Comparison of ENCODE assay signal across 1 cellular context in genomic region chr15:55289011-55289572, GRCh38.
TF ChIP-seq lines count a peak whose summit lies in the region.

No MANE protein-coding gene starts in this region.

TF ChIP-seq in GM12878, 131 proteins besides CTCF, POLR2A, EP300 and RAD21 (continued from another document and continues in another):
- TF ChIP-seq, protein P1, sequence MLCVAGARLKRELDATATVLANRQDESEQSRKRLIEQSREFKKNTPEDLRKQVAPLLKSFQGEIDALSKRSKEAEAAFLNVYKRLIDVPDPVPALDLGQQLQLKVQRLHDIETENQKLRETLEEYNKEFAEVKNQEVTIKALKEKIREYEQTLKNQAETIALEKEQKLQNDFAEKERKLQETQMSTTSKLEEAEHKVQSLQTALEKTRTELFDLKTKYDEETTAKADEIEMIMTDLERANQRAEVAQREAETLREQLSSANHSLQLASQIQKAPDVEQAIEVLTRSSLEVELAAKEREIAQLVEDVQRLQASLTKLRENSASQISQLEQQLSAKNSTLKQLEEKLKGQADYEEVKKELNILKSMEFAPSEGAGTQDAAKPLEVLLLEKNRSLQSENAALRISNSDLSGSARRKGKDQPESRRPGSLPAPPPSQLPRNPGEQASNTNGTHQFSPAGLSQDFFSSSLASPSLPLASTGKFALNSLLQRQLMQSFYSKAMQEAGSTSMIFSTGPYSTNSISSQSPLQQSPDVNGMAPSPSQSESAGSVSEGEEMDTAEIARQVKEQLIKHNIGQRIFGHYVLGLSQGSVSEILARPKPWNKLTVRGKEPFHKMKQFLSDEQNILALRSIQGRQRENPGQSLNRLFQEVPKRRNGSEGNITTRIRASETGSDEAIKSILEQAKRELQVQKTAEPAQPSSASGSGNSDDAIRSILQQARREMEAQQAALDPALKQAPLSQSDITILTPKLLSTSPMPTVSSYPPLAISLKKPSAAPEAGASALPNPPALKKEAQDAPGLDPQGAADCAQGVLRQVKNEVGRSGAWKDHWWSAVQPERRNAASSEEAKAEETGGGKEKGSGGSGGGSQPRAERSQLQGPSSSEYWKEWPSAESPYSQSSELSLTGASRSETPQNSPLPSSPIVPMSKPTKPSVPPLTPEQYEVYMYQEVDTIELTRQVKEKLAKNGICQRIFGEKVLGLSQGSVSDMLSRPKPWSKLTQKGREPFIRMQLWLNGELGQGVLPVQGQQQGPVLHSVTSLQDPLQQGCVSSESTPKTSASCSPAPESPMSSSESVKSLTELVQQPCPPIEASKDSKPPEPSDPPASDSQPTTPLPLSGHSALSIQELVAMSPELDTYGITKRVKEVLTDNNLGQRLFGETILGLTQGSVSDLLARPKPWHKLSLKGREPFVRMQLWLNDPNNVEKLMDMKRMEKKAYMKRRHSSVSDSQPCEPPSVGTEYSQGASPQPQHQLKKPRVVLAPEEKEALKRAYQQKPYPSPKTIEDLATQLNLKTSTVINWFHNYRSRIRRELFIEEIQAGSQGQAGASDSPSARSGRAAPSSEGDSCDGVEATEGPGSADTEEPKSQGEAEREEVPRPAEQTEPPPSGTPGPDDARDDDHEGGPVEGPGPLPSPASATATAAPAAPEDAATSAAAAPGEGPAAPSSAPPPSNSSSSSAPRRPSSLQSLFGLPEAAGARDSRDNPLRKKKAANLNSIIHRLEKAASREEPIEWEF (IDR thresholded peaks at IDR 0.05; ENCODE audit: insufficient replicate concordance, low read depth, low read length) = no peak
- TF ChIP-seq ZBTB33 (IDR thresholded peaks at IDR 0.05) (no peak), IRF3 (IDR thresholded peaks at IDR 0.05) (no peak), DPF2 (IDR thresholded peaks at IDR 0.05) (no peak), EGR1 (IDR thresholded peaks at IDR 0.05; ENCODE audit: borderline replicate concordance in 1 of 2, low read depth in 2 of 2, low read length in 2 of 2) (0 out of 3 replicates have a peak, but pooled peaks of 1 of the 2 experiments have one; percentile 5), FOS (IDR thresholded peaks at IDR 0.05; ENCODE audit: borderline replicate concordance, extremely low read depth, insufficient read length) (no peak), KLF5 (IDR thresholded peaks at IDR 0.05; ENCODE audit: partially characterized antibody) (no peak), BACH1 (IDR thresholded peaks at IDR 0.05; ENCODE audit: borderline replicate concordance) (no peak), RUNX3 (IDR thresholded peaks at IDR 0.05; ENCODE audit: low read length) (no peak), ZBTB11 (CRISPR knock-in tag; IDR thresholded peaks at IDR 0.05) (no peak), NR2C2 (IDR thresholded peaks at IDR 0.05; ENCODE audit: borderline replicate concordance, control insufficient read depth, insufficient read length, low read depth) (no peak), HDGF (IDR thresholded peaks at IDR 0.05) (peak; percentile 40; the same call in 1 of the 2 replicates), ESRRA (IDR thresholded peaks at IDR 0.05; ENCODE audit: low read length) (no peak), EED (IDR thresholded peaks at IDR 0.05; ENCODE audit: low read depth) (peak; percentile 10; the same call in 1 of the 2 replicates), ZNF24 (IDR thresholded peaks at IDR 0.05) (no peak), SMAD5 (IDR thresholded peaks at IDR 0.05; ENCODE audit: low read depth) (0 out of 2 replicates have a peak, but pooled peaks have one; percentile 27), CBX3 (IDR thresholded peaks at IDR 0.05; ENCODE audit: borderline replicate concordance, low read depth) (no peak), NFIC (IDR thresholded peaks at IDR 0.05; ENCODE audit: low read depth, low read length) (no peak), CHD2 (IDR thresholded peaks at IDR 0.05; ENCODE audit: borderline replicate concordance, low read depth, low read length) (no peak), FOXM1 (IDR thresholded peaks at IDR 0.05; ENCODE audit: low read depth, low read length) (no peak), PBX3 (IDR thresholded peaks at IDR 0.05; ENCODE audit: insufficient replicate concordance, low read depth, low read length) (no peak), MEF2B (IDR thresholded peaks at IDR 0.05; ENCODE audit: partially characterized antibody, poor library complexity, severe bottlenecking) (no peak)
- TF ChIP-seq, protein P2, sequence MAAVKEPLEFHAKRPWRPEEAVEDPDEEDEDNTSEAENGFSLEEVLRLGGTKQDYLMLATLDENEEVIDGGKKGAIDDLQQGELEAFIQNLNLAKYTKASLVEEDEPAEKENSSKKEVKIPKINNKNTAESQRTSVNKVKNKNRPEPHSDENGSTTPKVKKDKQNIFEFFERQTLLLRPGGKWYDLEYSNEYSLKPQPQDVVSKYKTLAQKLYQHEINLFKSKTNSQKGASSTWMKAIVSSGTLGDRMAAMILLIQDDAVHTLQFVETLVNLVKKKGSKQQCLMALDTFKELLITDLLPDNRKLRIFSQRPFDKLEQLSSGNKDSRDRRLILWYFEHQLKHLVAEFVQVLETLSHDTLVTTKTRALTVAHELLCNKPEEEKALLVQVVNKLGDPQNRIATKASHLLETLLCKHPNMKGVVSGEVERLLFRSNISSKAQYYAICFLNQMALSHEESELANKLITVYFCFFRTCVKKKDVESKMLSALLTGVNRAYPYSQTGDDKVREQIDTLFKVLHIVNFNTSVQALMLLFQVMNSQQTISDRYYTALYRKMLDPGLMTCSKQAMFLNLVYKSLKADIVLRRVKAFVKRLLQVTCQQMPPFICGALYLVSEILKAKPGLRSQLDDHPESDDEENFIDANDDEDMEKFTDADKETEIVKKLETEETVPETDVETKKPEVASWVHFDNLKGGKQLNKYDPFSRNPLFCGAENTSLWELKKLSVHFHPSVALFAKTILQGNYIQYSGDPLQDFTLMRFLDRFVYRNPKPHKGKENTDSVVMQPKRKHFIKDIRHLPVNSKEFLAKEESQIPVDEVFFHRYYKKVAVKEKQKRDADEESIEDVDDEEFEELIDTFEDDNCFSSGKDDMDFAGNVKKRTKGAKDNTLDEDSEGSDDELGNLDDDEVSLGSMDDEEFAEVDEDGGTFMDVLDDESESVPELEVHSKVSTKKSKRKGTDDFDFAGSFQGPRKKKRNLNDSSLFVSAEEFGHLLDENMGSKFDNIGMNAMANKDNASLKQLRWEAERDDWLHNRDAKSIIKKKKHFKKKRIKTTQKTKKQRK (IDR thresholded peaks at IDR 0.05; ENCODE audit: low read depth, low read length) = no peak
- TF ChIP-seq, protein P3, sequence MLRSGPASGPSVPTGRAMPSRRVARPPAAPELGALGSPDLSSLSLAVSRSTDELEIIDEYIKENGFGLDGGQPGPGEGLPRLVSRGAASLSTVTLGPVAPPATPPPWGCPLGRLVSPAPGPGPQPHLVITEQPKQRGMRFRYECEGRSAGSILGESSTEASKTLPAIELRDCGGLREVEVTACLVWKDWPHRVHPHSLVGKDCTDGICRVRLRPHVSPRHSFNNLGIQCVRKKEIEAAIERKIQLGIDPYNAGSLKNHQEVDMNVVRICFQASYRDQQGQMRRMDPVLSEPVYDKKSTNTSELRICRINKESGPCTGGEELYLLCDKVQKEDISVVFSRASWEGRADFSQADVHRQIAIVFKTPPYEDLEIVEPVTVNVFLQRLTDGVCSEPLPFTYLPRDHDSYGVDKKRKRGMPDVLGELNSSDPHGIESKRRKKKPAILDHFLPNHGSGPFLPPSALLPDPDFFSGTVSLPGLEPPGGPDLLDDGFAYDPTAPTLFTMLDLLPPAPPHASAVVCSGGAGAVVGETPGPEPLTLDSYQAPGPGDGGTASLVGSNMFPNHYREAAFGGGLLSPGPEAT (IDR thresholded peaks at IDR 0.05; ENCODE audit: low read depth) = no peak
- TF ChIP-seq, protein P4, sequence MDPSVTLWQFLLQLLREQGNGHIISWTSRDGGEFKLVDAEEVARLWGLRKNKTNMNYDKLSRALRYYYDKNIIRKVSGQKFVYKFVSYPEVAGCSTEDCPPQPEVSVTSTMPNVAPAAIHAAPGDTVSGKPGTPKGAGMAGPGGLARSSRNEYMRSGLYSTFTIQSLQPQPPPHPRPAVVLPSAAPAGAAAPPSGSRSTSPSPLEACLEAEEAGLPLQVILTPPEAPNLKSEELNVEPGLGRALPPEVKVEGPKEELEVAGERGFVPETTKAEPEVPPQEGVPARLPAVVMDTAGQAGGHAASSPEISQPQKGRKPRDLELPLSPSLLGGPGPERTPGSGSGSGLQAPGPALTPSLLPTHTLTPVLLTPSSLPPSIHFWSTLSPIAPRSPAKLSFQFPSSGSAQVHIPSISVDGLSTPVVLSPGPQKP (IDR thresholded peaks at IDR 0.05; ENCODE audit: low read depth, low read length) = no peak
- TF ChIP-seq, protein P5, sequence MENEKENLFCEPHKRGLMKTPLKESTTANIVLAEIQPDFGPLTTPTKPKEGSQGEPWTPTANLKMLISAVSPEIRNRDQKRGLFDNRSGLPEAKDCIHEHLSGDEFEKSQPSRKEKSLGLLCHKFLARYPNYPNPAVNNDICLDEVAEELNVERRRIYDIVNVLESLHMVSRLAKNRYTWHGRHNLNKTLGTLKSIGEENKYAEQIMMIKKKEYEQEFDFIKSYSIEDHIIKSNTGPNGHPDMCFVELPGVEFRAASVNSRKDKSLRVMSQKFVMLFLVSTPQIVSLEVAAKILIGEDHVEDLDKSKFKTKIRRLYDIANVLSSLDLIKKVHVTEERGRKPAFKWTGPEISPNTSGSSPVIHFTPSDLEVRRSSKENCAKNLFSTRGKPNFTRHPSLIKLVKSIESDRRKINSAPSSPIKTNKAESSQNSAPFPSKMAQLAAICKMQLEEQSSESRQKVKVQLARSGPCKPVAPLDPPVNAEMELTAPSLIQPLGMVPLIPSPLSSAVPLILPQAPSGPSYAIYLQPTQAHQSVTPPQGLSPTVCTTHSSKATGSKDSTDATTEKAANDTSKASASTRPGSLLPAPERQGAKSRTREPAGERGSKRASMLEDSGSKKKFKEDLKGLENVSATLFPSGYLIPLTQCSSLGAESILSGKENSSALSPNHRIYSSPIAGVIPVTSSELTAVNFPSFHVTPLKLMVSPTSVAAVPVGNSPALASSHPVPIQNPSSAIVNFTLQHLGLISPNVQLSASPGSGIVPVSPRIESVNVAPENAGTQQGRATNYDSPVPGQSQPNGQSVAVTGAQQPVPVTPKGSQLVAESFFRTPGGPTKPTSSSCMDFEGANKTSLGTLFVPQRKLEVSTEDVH (IDR thresholded peaks at IDR 0.05; ENCODE audit: low read depth, partially characterized antibody) = no peak
